Comparison of ENCODE assay signal across 8 cellular contexts in genomic region chr2:191245046-191245868, GRCh38. TPM values are rescaled to one million over a fixed set of nuclear protein-coding genes. Genes with fewer than 3 reads are reported as not detected.
DNase-seq lines count a peak whose midpoint lies in the region; ATAC-seq, FAIRE-seq and TF ChIP-seq lines count a peak whose summit lies in the region.

TSS of gene MYO1B (plus strand) at chr2:191245404. CDS start at chr2:191276896, 31,492 bp downstream.

- peak within 1 kb of the TSS; percentile 39 for H3K27ac ChIP-seq in PC-3 (ENCODE audit: low read length)

- H3K9me2 ChIP-seq in PC-3 (replicated peaks; ENCODE audit: low read length), result no peaks in the 10 kb centered on the region

- peak; percentile 91 for FAIRE-seq in HTR-8/SVneo (lab: Jason Lieb, UNC)

- peak within 1 kb of the TSS; percentile 93 for H3K4me2 ChIP-seq in PC-3 (ENCODE audit: low read length)

- POLR2A ChIA-PET in PC-3 (lab: Charles Lee; ENCODE audit: unreplicated experiment), result interaction anchor here (0.5 kb wide), 1 partner anchor 192 kb away, joined by 3 read pairs; no protein-coding TSS in a partner anchor

- DNase-seq in BE2C (peak; percentile 96), HTR-8/SVneo (ENCODE audit: insufficient read length, low spot score) (peak; percentile 77), PC-3 (peak; percentile 88), foreskin melanocyte (peak; percentile 31), omental fat pad (ENCODE audit: low spot score) (no peak), ureter (ENCODE audit: low spot score) (peak; percentile 70)
- DNase-seq in activated effector memory CD4-positive, alpha-beta T cell treated with Interleukin-2 at 50 U/mL for 16 hours, result peak; percentile 18

- H3K27me3 ChIP-seq in BE2C (no peaks in the 10 kb centered on the region), PC-3 (ENCODE audit: low read length) (no peaks in the 10 kb centered on the region)

- CTCF ChIA-PET in PC-3 (lab: Charles Lee), result no interaction called here

- peaks cover 49% of the 10 kb centered on the region for H3K79me2 ChIP-seq in PC-3 (ENCODE audit: low read length)

- intact Hi-C loops in PC-3 (cut with micrococcal nuclease), result loop anchor here (1.0 to 5.0 kb wide), 5 partner anchors 67 to 277 kb away; no protein-coding TSS in a partner anchor

- no peaks in the 10 kb centered on the region for H3K9me3 ChIP-seq in BE2C
- no peaks in the 10 kb centered on the region for H3K9me3 ChIP-seq in PC-3 (ENCODE audit: low read length)

- H4K20me1 ChIP-seq in PC-3 (ENCODE audit: low read length), result peaks cover 32% of the 10 kb centered on the region

- no TSS peak for BruUV-seq in PC-3 (replicated peaks; lab: Mats Ljungman, UMichigan)

- H2AFZ ChIP-seq in PC-3 (ENCODE audit: low read length), result peak within 1 kb of the TSS; percentile 79

- H3K4me3 ChIP-seq in BE2C (ENCODE audit: low read depth, low read length), result peak within 1 kb of the TSS; percentile 89
- H3K4me3 ChIP-seq in PC-3 (ENCODE audit: low read length), result peak within 1 kb of the TSS; percentile 90

- H3K36me3 ChIP-seq in BE2C, result peaks cover 5% of the 10 kb centered on the region
- H3K36me3 ChIP-seq in PC-3 (ENCODE audit: low read depth, low read length), result 0 out of 2 replicates have a peak, but pooled peaks cover 2% of the 10 kb centered on the region

- H3F3A ChIP-seq in PC-3 (ENCODE audit: low read length, unreplicated experiment), result peaks cover 6% of the 10 kb centered on the region

- H3K9ac ChIP-seq in PC-3 (ENCODE audit: low read length), result peak within 1 kb of the TSS; percentile 77

- peaks cover 22% of the 10 kb centered on the region for H3K4me1 ChIP-seq in BE2C
- peaks cover 43% of the 10 kb centered on the region for H3K4me1 ChIP-seq in PC-3 (ENCODE audit: insufficient read depth, low read length)

- TF ChIP-seq CTCF in BE2C (IDR thresholded peaks at IDR 0.05; ENCODE audit: low read depth, low read length) (peak; percentile 58), PC-3 (conservative IDR thresholded peaks at IDR 0.05; ENCODE audit: low read depth, low read length) (peak; percentile 70), omental fat pad (IDR thresholded peaks at IDR 0.05) (no peak)

- ATAC-seq in GM19397 (IDR thresholded peaks at IDR 0.05; ENCODE audit: unreplicated experiment), result peak; percentile 59
- peak; percentile 75 for ATAC-seq in PC-3
- ATAC-seq in omental fat pad (ENCODE audit: low FRiP score), result peak; percentile 85

RNA-seq across cellular contexts. Expression of gene MYO1B, which starts in this region (rescaled TPM):
- 86.7 TPM for polyA plus RNA-seq in BE2C (2012; ENCODE audit: insufficient read depth, insufficient read length, low read depth)
- total RNA-seq in PC-3 (2014; rRNA removed) (88.0 and 93.0 TPM in 2 replicates), omental fat pad (100 to 1,000 TPM in 1 of 4 donors, 10 to 100 TPM in 3; 37.7 to 118 (median 59.8) TPM), ureter (87.6 TPM)

Comparison
In these comparisons a context has a peak if more than half of its experiments do, and no peak if none do; other contexts are left out.
1. CTCF ChIP-seq: peak in BE2C (single experiment) and PC-3 (single experiment); none in omental fat pad (0 of 3).
2. Peak in every context shown above with its lines, with median percentiles within 50 percentile points of each other: ATAC-seq.